8 cellular contexts compared by ENCODE assay signal in the genomic region with DNA sequence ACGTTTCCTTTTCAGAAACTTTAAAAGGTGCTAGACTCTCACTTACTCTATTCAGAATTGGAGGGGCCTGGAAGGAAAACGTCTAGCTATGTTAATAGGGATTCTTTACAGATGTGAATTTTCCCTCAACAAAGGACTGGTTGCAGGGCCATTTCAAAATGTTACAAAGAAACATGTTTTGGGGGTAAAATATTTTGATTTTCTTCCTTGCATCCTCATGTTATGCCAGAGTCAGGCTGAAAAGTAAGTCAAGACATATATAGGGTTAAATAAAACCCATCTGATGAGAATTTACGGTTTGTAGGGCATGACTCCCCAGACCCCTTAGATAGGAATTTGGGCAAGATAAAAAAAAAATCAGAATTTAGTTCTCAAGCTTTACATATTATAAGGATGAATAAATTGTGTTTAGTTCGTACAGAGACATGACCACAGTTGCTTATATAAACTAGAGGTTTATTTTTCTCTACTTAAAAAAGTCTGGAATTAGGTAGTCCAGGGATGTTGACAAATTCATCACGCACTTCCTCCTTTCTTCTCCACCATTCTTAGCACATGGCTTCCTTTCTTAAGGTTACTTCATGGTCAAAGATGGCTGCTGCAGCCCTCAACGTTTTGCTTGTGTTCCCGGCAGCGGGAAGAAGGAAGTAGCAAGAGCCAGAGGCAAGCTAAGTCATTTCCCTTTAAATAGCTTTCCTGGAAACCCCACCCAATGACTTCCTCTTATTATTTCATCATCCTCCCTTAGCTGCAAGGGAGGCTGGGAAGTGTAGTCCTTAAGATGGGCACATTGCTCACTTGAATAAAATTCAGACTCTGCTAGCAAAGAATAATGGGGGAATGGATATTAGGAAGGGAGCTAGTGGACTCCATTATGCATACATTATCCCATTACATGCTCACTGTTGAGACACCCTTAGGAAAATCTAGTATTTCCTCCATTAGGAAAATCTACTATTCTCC. TPM values are rescaled to one million over a fixed set of nuclear protein-coding genes. Genes with fewer than 3 reads are reported as not detected.
DNase-seq lines count a peak whose midpoint lies in the region; TF ChIP-seq lines count a peak whose summit lies in the region.
"Not testable (repeated sequence)": the region's sequence is repeated elsewhere in the genome, so short reads cannot be mapped to it uniquely, and the experiment has no call there.

No MANE protein-coding gene starts in this region.

- H4K8ac ChIP-seq in H9 (replicated peaks; ENCODE audit: insufficient read length, low read depth, low read length); mesenchymal stem cell (ENCODE audit: low read length): not testable (repeated sequence)

- not testable (repeated sequence) for H3K4me1 ChIP-seq in H9 (ENCODE audit: insufficient read depth, low read length); SJCRH30; mesenchymal stem cell (ENCODE audit: control insufficient read depth, insufficient read depth, low read depth, low read length); transverse colon

- not testable (repeated sequence) for H3K27me3 Mint-ChIP-seq in H9 (ENCODE audit: low read depth); activated T-helper 2 cell treated with anti-CD3 and anti-CD28 coated beads, Interferon-gamma antibody, Interleukin-2, Interleukin-4, amounts not matched to agents 10 μg/mL and 5 μg/mL and 100 μg/mL, durations not matched to agents 14 hours and 24 hours and 36 hours (ENCODE audit: low read depth)

- not testable (repeated sequence) for H4K20me1 ChIP-seq in H9 (ENCODE audit: control insufficient read depth, insufficient read depth, insufficient read length)

- H3K56ac ChIP-seq in H9 (ENCODE audit: insufficient read length, low read depth, low read length), result not testable (repeated sequence)

- not testable (repeated sequence) for H3T11ph ChIP-seq in H9 (ENCODE audit: low read length)

- H4K91ac ChIP-seq in H9 (ENCODE audit: insufficient read length, low read depth, low read length); mesenchymal stem cell (ENCODE audit: low read length): not testable (repeated sequence)

- intact Hi-C loops in activated T-helper 2 cell treated with anti-CD3 and anti-CD28 coated beads, Interferon-gamma antibody, Interleukin-2, Interleukin-4, amounts not matched to agents 10 μg/mL and 5 μg/mL and 100 μg/mL, durations not matched to agents 14 hours and 24 hours and 36 hours (cut with micrococcal nuclease), result loop anchor here (1.0 kb wide), 1 partner anchor 13 kb away; a partner anchor contains a TSS
- intact Hi-C loops in transverse colon (cut with DNase I; ENCODE audit: low total_unique reads), result loop anchor here (1.0 kb wide), 1 partner anchor 35 kb away; no protein-coding TSS in a partner anchor

- not testable (repeated sequence) for H3K4me3 ChIP-seq in SJCRH30; fibroblast of mammary gland (ENCODE audit: control insufficient read depth, low read depth, low read length); mesenchymal stem cell (ENCODE audit: insufficient read depth in 1 of 2, low read depth in 1 of 2, low read length in 2 of 2); transverse colon

- WGBS in H9 (ENCODE audit: extremely low coverage, insufficient read length, low lambda C conversion rate), result no CpG with 5 or more reads among the region's 8 CpGs
- WGBS in mesenchymal stem cell, result 56% methylated on average over 7 of the region's 8 CpGs
- WGBS in transverse colon (ENCODE audit: low coverage in 1 of 2), 2 donors, result 61 to 76% methylated on average over 4 to 8 of the region's 8 CpGs

- H3K4me1 Mint-ChIP-seq in H9, result not testable (repeated sequence)
- peaks cover 30% of the 10 kb centered on the region for H3K4me1 Mint-ChIP-seq in activated T-helper 2 cell treated with anti-CD3 and anti-CD28 coated beads, Interferon-gamma antibody, Interleukin-2, Interleukin-4, amounts not matched to agents 10 μg/mL and 5 μg/mL and 100 μg/mL, durations not matched to agents 14 hours and 24 hours and 36 hours (ENCODE audit: low read depth)

- H3K4me3 Mint-ChIP-seq in H9, result not testable (repeated sequence)
- H3K4me3 Mint-ChIP-seq in activated T-helper 2 cell treated with anti-CD3 and anti-CD28 coated beads, Interferon-gamma antibody, Interleukin-2, Interleukin-4, amounts not matched to agents 10 μg/mL and 5 μg/mL and 100 μg/mL, durations not matched to agents 14 hours and 24 hours and 36 hours (ENCODE audit: low read depth), result peak overlapping the region; percentile 18

- H3K23ac ChIP-seq in H9 (ENCODE audit: insufficient read length, low read depth, low read length); mesenchymal stem cell (ENCODE audit: low read length in 2 of 2): not testable (repeated sequence)

- H3K27ac Mint-ChIP-seq in H9, result not testable (repeated sequence)
- H3K27ac Mint-ChIP-seq in activated T-helper 2 cell treated with anti-CD3 and anti-CD28 coated beads, Interferon-gamma antibody, Interleukin-2, Interleukin-4, amounts not matched to agents 10 μg/mL and 5 μg/mL and 100 μg/mL, durations not matched to agents 14 hours and 24 hours and 36 hours, result peak overlapping the region; percentile 81

- TF ChIP-seq EP300 in transverse colon (IDR thresholded peaks at IDR 0.05; ENCODE audit: low read depth), result not testable (repeated sequence)

- H2BK15ac ChIP-seq in H9 (ENCODE audit: low read depth, low read length); mesenchymal stem cell (ENCODE audit: low read depth, poor library complexity, severe bottlenecking): not testable (repeated sequence)

- H2AFZ ChIP-seq in H9 (ENCODE audit: low read length); mesenchymal stem cell (ENCODE audit: low read depth, low read length): not testable (repeated sequence)

- H3K36me3 Mint-ChIP-seq in H9 (ENCODE audit: insufficient read depth in 1 of 3, low read depth in 3 of 3), result peaks cover 3 to 13% (median 8%) of the 10 kb centered on the region in 3 experiments
- peaks cover 22% of the 10 kb centered on the region for H3K36me3 Mint-ChIP-seq in activated T-helper 2 cell treated with anti-CD3 and anti-CD28 coated beads, Interferon-gamma antibody, Interleukin-2, Interleukin-4, amounts not matched to agents 10 μg/mL and 5 μg/mL and 100 μg/mL, durations not matched to agents 14 hours and 24 hours and 36 hours (ENCODE audit: low read depth)

- H3K79me1 ChIP-seq in H9 (ENCODE audit: insufficient read depth, low read depth, low read length, poor library complexity, severe bottlenecking); mesenchymal stem cell (replicated peaks; ENCODE audit: low read length, poor library complexity, severe bottlenecking): not testable (repeated sequence)

- H2BK20ac ChIP-seq in H9 (ENCODE audit: low read depth, low read length, poor library complexity, severe bottlenecking), result peak overlapping the region; percentile 91

- H3K9me3 ChIP-seq in H9 (ENCODE audit: control insufficient read depth, low read depth, low read length); SJCRH30 (replicated peaks); mesenchymal stem cell (ENCODE audit: control insufficient read depth, low read length); transverse colon: not testable (repeated sequence)

- H3K27me3 ChIP-seq in H9 (ENCODE audit: insufficient read depth, low read length); SJCRH30; mesenchymal stem cell (ENCODE audit: control insufficient read depth in 1 of 2, insufficient read depth in 1 of 2, low read length in 2 of 2); transverse colon: not testable (repeated sequence)

- H3K4ac ChIP-seq in H9 (ENCODE audit: low read depth, low read length); mesenchymal stem cell (ENCODE audit: low read depth in 1 of 2, low read length in 2 of 2): not testable (repeated sequence)

- H3K9me3 Mint-ChIP-seq in H9, result peaks cover 6 to 12% of the 10 kb centered on the region in 2 experiments; a peak in 3 of 5 replicates
- H3K9me3 Mint-ChIP-seq in activated T-helper 2 cell treated with anti-CD3 and anti-CD28 coated beads, Interferon-gamma antibody, Interleukin-2, Interleukin-4, amounts not matched to agents 10 μg/mL and 5 μg/mL and 100 μg/mL, durations not matched to agents 14 hours and 24 hours and 36 hours, result peaks cover 22% of the 10 kb centered on the region

- not testable (repeated sequence) for H3K9ac ChIP-seq in H9 (ENCODE audit: extremely low read depth, insufficient read length, low read length); mesenchymal stem cell (ENCODE audit: low read length)

- H2BK120ac ChIP-seq in H9 (ENCODE audit: low read depth, low read length, poor library complexity, severe bottlenecking); mesenchymal stem cell (ENCODE audit: low read depth, low read length): not testable (repeated sequence)

- in situ Hi-C loops in transverse colon (cut with MboI; ENCODE audit: low pct_ligation_motif_present in 1 of 4, low pct_unique_long_range_greater_than_20kb in 1 of 4, low sequenced_read_pairs in 3 of 4), result not testable (repeated sequence)

- DNase-seq in EL (peak; percentile 92), M059J (ENCODE audit: low read depth) (peak; percentile 89), SJCRH30 (peak; percentile 45 to 73), fibroblast of mammary gland (ENCODE audit: low read depth) (peak; percentile 94), mesenchymal stem cell (peak; percentile 95), transverse colon (peak; percentile 19)
- DNase-seq in H9, result not testable (repeated sequence)
- DNase-seq in activated T-helper 2 cell treated with anti-CD3 and anti-CD28 coated beads, Interferon-gamma antibody, Interleukin-2, Interleukin-4, amounts not matched to agents 10 μg/mL and 5 μg/mL and 100 μg/mL, durations not matched to agents 14 hours and 24 hours and 36 hours (ENCODE audit: low spot score), result peak; percentile 60

- not testable (repeated sequence) for H3K27ac ChIP-seq in H9 (ENCODE audit: insufficient read length, low read depth, low read length); mesenchymal stem cell (ENCODE audit: low read length, poor library complexity, severe bottlenecking)
- H3K27ac ChIP-seq in SJCRH30 (peak overlapping the region; percentile 15; the same call in 1 of the 2 replicates), transverse colon (peak overlapping the region in 1 of 4 donors; percentile 4)

- not testable (repeated sequence) for H3K23me2 ChIP-seq in H9 (ENCODE audit: insufficient read length, low read depth, low read length, poor library complexity, severe bottlenecking)

- H2AK5ac ChIP-seq in H9 (ENCODE audit: insufficient read length, low read length); mesenchymal stem cell (ENCODE audit: low read length, severe bottlenecking): not testable (repeated sequence)

- H3K36me3 ChIP-seq in SJCRH30; mesenchymal stem cell (ENCODE audit: control insufficient read depth in 1 of 2, insufficient read depth in 2 of 2, low read depth in 1 of 2, low read length in 2 of 2); transverse colon: not testable (repeated sequence)

- not testable (repeated sequence) for H3K14ac ChIP-seq in H9 (ENCODE audit: insufficient read depth, low read length); mesenchymal stem cell (ENCODE audit: low read length in 2 of 2)

- not testable (repeated sequence) for H4K5ac ChIP-seq in H9 (ENCODE audit: insufficient read length, low read depth, low read length)

- H3K4me2 ChIP-seq in H9 (ENCODE audit: insufficient read depth, insufficient read length, low read length); mesenchymal stem cell (ENCODE audit: low read length, poor library complexity, severe bottlenecking): not testable (repeated sequence)

- not testable (repeated sequence) for TF ChIP-seq POLR2A in transverse colon (IDR thresholded peaks at IDR 0.05)

- not testable (repeated sequence) for H2BK12ac ChIP-seq in H9 (ENCODE audit: insufficient read length, low read depth, low read length); mesenchymal stem cell (ENCODE audit: low read length in 2 of 2)

- H3K79me2 ChIP-seq in H9 (ENCODE audit: insufficient read depth, low read length), result not testable (repeated sequence)

- not testable (repeated sequence) for H3K18ac ChIP-seq in H9 (ENCODE audit: insufficient read length, low read depth, low read length); mesenchymal stem cell (ENCODE audit: low read depth in 1 of 2, low read length in 2 of 2)

- not testable (repeated sequence) for H2BK5ac ChIP-seq in H9 (ENCODE audit: insufficient read length, low read length); mesenchymal stem cell (ENCODE audit: low read depth, low read length, poor library complexity, severe bottlenecking)

- TF ChIP-seq CTCF in H9 (conservative IDR thresholded peaks at IDR 0.05); fibroblast of mammary gland (conservative IDR thresholded peaks at IDR 0.05; ENCODE audit: control insufficient read depth, insufficient read depth, low read depth, low read length); transverse colon (IDR thresholded peaks at IDR 0.05): not testable (repeated sequence)

RNA-seq across cellular contexts. Expression of a gene that starts 12.7 kb away (rescaled TPM):
- total RNA-seq in H9 (2021) (80.1 and 85.2 TPM in 2 replicates), transverse colon (10 to 100 TPM; 41.4 to 68.5 (median 58.4) TPM)
- total RNA-seq in M059J (2014; rRNA removed; shearing (Covaris generic)), result 29.5 and 48.5 TPM in 2 replicates
- 52.5 and 59.3 TPM in 2 replicates for total RNA-seq in SJCRH30 (2014; rRNA removed; shearing (Covaris generic))
- 54.5 and 54.9 TPM in 2 replicates for total RNA-seq in activated T-helper 2 cell treated with anti-CD3 and anti-CD28 coated beads, Interferon-gamma antibody, Interleukin-2, Interleukin-4, amounts not matched to agents 10 μg/mL and 5 μg/mL and 100 μg/mL, durations not matched to agents 14 hours and 24 hours and 36 hours
- polyA plus RNA-seq in mesenchymal stem cell (2013, experiment 1 of 2), result 43.4 TPM
- 42.6 TPM for polyA plus RNA-seq in mesenchymal stem cell (2013, experiment 2 of 2)
